Comparison of ENCODE assay signal across 1 cellular context in the genomic region with DNA sequence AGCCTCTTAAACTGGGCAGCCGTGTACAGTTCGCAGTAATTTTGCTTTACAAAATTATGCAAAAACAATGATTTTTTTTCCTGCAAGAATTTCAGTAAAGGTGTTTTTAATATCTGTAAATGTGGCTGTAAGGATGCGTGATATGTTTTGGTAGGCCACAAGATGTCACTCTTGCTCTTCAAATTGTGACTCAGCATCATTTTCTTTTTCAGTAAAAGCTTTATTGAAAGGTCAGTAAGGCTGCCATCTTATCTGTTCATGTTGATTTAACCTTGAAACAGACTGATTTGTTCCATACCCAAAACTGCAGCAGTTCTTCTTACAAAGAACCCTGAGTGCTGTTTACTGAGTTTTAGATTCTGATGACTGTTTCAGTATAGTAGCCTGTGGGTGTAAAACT.
A peak's percentile ranks its signal among the peaks of the same experiment; 100 is the strongest.
TF ChIP-seq lines count a peak whose summit lies in the region.

No MANE protein-coding gene starts in this region.

TF ChIP-seq in K562, 482 proteins besides CTCF, POLR2A, EP300 and RAD21 (continued from another document):
- TF ChIP-seq, protein P1, sequence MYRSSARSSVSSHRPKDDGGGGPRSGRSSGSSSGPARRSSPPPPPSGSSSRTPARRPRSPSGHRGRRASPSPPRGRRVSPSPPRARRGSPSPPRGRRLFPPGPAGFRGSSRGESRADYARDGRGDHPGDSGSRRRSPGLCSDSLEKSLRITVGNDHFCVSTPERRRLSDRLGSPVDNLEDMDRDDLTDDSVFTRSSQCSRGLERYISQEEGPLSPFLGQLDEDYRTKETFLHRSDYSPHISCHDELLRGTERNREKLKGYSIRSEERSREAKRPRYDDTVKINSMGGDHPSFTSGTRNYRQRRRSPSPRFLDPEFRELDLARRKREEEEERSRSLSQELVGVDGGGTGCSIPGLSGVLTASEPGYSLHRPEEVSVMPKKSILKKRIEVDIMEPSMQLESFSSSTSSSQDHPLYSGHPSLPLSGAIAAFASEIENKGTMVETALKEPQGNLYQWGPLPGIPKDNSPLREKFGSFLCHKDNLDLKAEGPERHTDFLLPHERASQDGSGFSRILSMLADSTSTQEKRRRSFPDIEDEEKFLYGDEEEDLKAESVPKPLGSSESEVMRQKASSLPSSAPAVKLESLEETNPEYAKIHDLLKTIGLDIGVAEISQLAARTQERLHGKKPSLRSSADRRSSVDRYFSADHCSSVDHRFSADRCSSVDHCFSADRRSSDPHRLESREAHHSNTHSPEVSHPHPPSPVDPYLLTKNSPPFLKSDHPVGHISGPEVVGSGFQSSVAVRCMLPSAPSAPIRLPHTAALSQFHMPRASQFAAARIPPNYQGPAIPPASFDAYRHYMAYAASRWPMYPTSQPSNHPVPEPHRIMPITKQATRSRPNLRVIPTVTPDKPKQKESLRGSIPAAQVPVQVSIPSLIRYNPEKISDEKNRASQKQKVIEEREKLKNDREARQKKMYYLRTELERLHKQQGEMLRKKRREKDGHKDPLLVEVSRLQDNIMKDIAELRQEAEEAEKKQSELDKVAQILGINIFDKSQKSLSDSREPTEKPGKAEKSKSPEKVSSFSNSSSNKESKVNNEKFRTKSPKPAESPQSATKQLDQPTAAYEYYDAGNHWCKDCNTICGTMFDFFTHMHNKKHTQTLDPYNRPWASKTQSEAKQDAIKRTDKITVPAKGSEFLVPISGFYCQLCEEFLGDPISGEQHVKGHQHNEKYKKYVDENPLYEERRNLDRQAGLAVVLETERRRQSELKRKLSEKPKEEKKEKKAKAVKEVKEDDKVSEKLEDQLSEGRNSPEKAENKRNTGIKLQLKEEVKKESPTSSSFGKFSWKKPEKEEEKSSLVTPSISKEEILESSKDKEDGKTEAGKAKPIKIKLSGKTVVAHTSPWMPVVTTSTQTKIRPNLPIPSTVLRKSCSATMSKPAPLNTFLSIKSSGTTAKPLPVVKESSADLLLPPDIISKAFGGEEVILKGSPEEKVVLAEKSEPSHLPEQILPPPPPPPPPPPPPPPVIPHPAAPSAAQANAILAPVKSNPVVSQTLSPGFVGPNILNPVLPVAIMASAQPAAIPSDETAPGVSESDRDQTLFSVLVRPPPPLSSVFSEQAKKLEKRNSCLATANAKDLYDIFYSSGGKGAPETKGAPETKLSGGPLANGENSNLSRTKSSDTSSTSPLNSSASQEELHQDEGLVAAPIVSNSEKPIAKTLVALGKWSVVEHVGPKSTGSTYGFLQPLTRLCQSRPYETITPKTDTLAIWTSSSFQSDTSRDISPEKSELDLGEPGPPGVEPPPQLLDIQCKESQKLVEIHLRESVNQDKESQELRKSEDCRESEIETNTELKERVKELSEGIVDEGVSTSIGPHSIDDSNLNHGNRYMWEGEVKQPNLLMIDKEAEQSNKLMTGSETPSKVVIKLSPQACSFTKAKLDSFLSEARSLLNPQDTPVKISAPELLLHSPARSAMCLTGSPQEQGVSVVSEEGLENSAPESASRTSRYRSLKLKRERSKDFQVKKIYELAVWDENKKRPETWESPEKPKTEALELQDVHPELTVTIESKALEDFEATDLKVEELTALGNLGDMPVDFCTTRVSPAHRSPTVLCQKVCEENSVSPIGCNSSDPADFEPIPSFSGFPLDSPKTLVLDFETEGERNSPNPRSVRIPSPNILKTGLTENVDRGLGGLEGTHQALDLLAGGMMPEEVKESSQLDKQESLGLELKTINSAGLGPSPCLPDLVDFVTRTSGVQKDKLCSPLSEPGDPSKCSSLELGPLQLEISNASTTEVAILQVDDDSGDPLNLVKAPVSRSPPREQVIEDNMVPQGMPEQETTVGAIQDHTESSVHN (IDR thresholded peaks at IDR 0.05; ENCODE audit: borderline replicate concordance in 1 of 2, low read depth in 1 of 2) = no peak
- TF ChIP-seq MAFF (IDR thresholded peaks at IDR 0.05; ENCODE audit: low read length) (peak; percentile 72), SRSF1 (IDR thresholded peaks at IDR 0.05; ENCODE audit: low read depth, low read length) (no peak), NFIX (CRISPR knock-in tag; IDR thresholded peaks at IDR 0.05; ENCODE audit: low read depth) (no peak), TARDBP (IDR thresholded peaks at IDR 0.05) (no peak), KDM2B (CRISPR knock-in tag; IDR thresholded peaks at IDR 0.05) (no peak), GMEB1 (CRISPR knock-in tag; IDR thresholded peaks at IDR 0.05) (no peak), ZBTB26 (CRISPR knock-in tag; IDR thresholded peaks at IDR 0.05) (no peak), HNRNPLL (IDR thresholded peaks at IDR 0.05; ENCODE audit: low read depth, low read length, poor library complexity, severe bottlenecking) (no peak), TRIM28 (IDR thresholded peaks at IDR 0.05) (no peak), ETS2 (tag; IDR thresholded peaks at IDR 0.05; ENCODE audit: borderline replicate concordance, poor library complexity, severe bottlenecking) (no peak), TGIF2 (CRISPR knock-in tag; IDR thresholded peaks at IDR 0.05) (no peak), JUNB (CRISPR knock-in tag; conservative IDR thresholded peaks at IDR 0.05) (no peak), ELF1 (tag; IDR thresholded peaks at IDR 0.05) (no peak), UBTF (IDR thresholded peaks at IDR 0.05; ENCODE audit: borderline replicate concordance in 1 of 2, low read depth in 2 of 2, low read length in 2 of 2) (no peak), TCF3 (CRISPR knock-in tag; IDR thresholded peaks at IDR 0.05) (no peak), KLF10 (CRISPR knock-in tag; IDR thresholded peaks at IDR 0.05) (no peak), SOX6 (IDR thresholded peaks at IDR 0.05) (no peak), RHOXF2B (CRISPR knock-in tag; conservative IDR thresholded peaks at IDR 0.05) (no peak), HNRNPK (IDR thresholded peaks at IDR 0.05; ENCODE audit: low read depth, low read length, poor library complexity, severe bottlenecking) (no peak), NR4A1 (CRISPR knock-in tag; IDR thresholded peaks at IDR 0.05) (no peak), NR4A1 (tag; IDR thresholded peaks at IDR 0.05) (no peak), NFRKB (IDR thresholded peaks at IDR 0.05; ENCODE audit: low read depth) (no peak), SIN3B (IDR thresholded peaks at IDR 0.05; ENCODE audit: low read depth) (no peak), ZHX1 (conservative IDR thresholded peaks at IDR 0.05; ENCODE audit: low read length) (no peak), ZNF583 (CRISPR knock-in tag; IDR thresholded peaks at IDR 0.05) (no peak), MAFG (tag; conservative IDR thresholded peaks at IDR 0.05) (peak; percentile 86), NCOA2 (IDR thresholded peaks at IDR 0.05; ENCODE audit: partially characterized antibody in 2 of 2) (no peak), MIER1 (IDR thresholded peaks at IDR 0.05; ENCODE audit: low read depth) (no peak), TEAD2 (tag; IDR thresholded peaks at IDR 0.05) (no peak), ZNF324 (CRISPR knock-in tag; IDR thresholded peaks at IDR 0.05) (no peak), ZNF764 (CRISPR knock-in tag; IDR thresholded peaks at IDR 0.05; ENCODE audit: low read depth) (no peak), EP400 (IDR thresholded peaks at IDR 0.05) (no peak), ZNF778 (CRISPR knock-in tag; IDR thresholded peaks at IDR 0.05) (no peak)
- TF ChIP-seq, protein P2, sequence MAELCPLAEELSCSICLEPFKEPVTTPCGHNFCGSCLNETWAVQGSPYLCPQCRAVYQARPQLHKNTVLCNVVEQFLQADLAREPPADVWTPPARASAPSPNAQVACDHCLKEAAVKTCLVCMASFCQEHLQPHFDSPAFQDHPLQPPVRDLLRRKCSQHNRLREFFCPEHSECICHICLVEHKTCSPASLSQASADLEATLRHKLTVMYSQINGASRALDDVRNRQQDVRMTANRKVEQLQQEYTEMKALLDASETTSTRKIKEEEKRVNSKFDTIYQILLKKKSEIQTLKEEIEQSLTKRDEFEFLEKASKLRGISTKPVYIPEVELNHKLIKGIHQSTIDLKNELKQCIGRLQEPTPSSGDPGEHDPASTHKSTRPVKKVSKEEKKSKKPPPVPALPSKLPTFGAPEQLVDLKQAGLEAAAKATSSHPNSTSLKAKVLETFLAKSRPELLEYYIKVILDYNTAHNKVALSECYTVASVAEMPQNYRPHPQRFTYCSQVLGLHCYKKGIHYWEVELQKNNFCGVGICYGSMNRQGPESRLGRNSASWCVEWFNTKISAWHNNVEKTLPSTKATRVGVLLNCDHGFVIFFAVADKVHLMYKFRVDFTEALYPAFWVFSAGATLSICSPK (IDR thresholded peaks at IDR 0.05; ENCODE audit: borderline replicate concordance) = no peak
- TF ChIP-seq, protein P3, sequence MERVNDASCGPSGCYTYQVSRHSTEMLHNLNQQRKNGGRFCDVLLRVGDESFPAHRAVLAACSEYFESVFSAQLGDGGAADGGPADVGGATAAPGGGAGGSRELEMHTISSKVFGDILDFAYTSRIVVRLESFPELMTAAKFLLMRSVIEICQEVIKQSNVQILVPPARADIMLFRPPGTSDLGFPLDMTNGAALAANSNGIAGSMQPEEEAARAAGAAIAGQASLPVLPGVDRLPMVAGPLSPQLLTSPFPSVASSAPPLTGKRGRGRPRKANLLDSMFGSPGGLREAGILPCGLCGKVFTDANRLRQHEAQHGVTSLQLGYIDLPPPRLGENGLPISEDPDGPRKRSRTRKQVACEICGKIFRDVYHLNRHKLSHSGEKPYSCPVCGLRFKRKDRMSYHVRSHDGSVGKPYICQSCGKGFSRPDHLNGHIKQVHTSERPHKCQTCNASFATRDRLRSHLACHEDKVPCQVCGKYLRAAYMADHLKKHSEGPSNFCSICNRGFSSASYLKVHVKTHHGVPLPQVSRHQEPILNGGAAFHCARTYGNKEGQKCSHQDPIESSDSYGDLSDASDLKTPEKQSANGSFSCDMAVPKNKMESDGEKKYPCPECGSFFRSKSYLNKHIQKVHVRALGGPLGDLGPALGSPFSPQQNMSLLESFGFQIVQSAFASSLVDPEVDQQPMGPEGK (CRISPR knock-in tag; IDR thresholded peaks at IDR 0.05; ENCODE audit: borderline replicate concordance) = no peak
